In genomic region chr3:160330111-160330510, GRCh38 we compare ENCODE assay signal across 15 cellular contexts.
DNase-seq lines count a peak whose midpoint lies in the region; ATAC-seq and TF ChIP-seq lines count a peak whose summit lies in the region.
"Had no signal": no experiment of that assay in that cellular context is flagged by ENCODE, and none has a peak within 500 bp of the region (broad histone marks: within the 10 kb centered on the region; RNA-seq: fewer than 3 reads in every experiment).

No MANE protein-coding gene starts in this region.

- dilution Hi-C loops in mammary epithelial cell (cut with HindIII; ENCODE audit: low sequenced_read_pairs) = no loop called here

- H3K4me1 ChIP-seq in mammary epithelial cell (ENCODE audit: insufficient read depth, low read length) (peaks cover 11% of the 10 kb centered on the region), Peyer's patch (no peaks in the 10 kb centered on the region)

- TF ChIP-seq CTCF in MCF 10A (IDR thresholded peaks at IDR 0.05; ENCODE audit: unreplicated experiment) (no peak), mammary epithelial cell (conservative IDR thresholded peaks at IDR 0.05 in 1 of 2, IDR thresholded peaks at IDR 0.05 in 1 of 2; ENCODE audit: extremely low read depth in 1 of 2, insufficient read depth in 1 of 2, low read depth in 1 of 2, low read length in 2 of 2) (no peak), fibroblast of the aortic adventitia (IDR thresholded peaks at IDR 0.05; ENCODE audit: insufficient read depth, low read length) (no peak), Peyer's patch (IDR thresholded peaks at IDR 0.05) (no peak)

- no peaks in the 10 kb centered on the region for H3K27me3 Mint-ChIP-seq in MCF 10A (ENCODE audit: insufficient read depth, unreplicated experiment)
- no peaks in the 10 kb centered on the region for H3K27me3 Mint-ChIP-seq in activated CD4-positive, alpha-beta T cell treated with anti-CD3 and anti-CD28 coated beads for 36 hours

- no peak for ATAC-seq in activated CD4-positive, alpha-beta T cell treated with anti-CD3 and anti-CD28 coated beads for 36 hours
- ATAC-seq in HG03460 (IDR thresholded peaks at IDR 0.05; ENCODE audit: unreplicated experiment) = no peak
- no peak for ATAC-seq in GM21367 (IDR thresholded peaks at IDR 0.05; ENCODE audit: unreplicated experiment)
- ATAC-seq: CD8-positive, alpha-beta T cell had no signal

- H3K27ac ChIP-seq in mammary epithelial cell (ENCODE audit: insufficient read depth, low read depth, low read length) (no peak overlapping the region), Peyer's patch (no peak overlapping the region)

- WGBS in mammary epithelial cell (ENCODE audit: low coverage, missing lambda C conversion rate) = 21% methylated on average over 1 of the region's 1 CpG

- H3K4me1 Mint-ChIP-seq in MCF 10A (ENCODE audit: insufficient read depth, unreplicated experiment) = peaks cover 25% of the 10 kb centered on the region
- H3K4me1 Mint-ChIP-seq in activated CD4-positive, alpha-beta T cell treated with anti-CD3 and anti-CD28 coated beads for 36 hours = no peaks in the 10 kb centered on the region
- H3K4me1 Mint-ChIP-seq: CD14-positive monocyte had no signal

- intact Hi-C loops in MCF 10A (cut with micrococcal nuclease) = no loop called here
- intact Hi-C loops in mammary epithelial cell (cut with micrococcal nuclease) = no loop called here
- intact Hi-C loops in activated CD4-positive, alpha-beta T cell treated with anti-CD3 and anti-CD28 coated beads for 36 hours (cut with DNase I, micrococcal nuclease) = no loop called here

- no peak for TF ChIP-seq POLR2A in Peyer's patch (IDR thresholded peaks at IDR 0.05)

- POLR2A ChIA-PET in MCF 10A (lab: Yijun Ruan, JAX) = no interaction called here
- POLR2A ChIA-PET in activated CD4-positive, alpha-beta T cell treated with anti-CD3 and anti-CD28 coated beads for 36 hours (lab: Charles Lee) = no interaction called here

- H3K36me3 Mint-ChIP-seq in MCF 10A (ENCODE audit: insufficient read depth, unreplicated experiment) = no peaks in the 10 kb centered on the region
- peaks cover 11% of the 10 kb centered on the region for H3K36me3 Mint-ChIP-seq in activated CD4-positive, alpha-beta T cell treated with anti-CD3 and anti-CD28 coated beads for 36 hours (ENCODE audit: low read depth)
- H3K36me3 Mint-ChIP-seq: CD14-positive monocyte had no signal

- BruUV-seq in MCF 10A (replicated peaks; lab: Mats Ljungman, UMichigan) (no TSS peak), mammary epithelial cell (replicated peaks; lab: Mats Ljungman, UMichigan) (no TSS peak)

- H3K4me3 Mint-ChIP-seq in MCF 10A (ENCODE audit: unreplicated experiment) = no peak overlapping the region
- H3K4me3 Mint-ChIP-seq in activated CD4-positive, alpha-beta T cell treated with anti-CD3 and anti-CD28 coated beads for 36 hours = no peak overlapping the region
- H3K4me3 Mint-ChIP-seq: CD14-positive monocyte; CD8-positive, alpha-beta T cell had no signal

- H3K36me3 ChIP-seq in mammary epithelial cell (ENCODE audit: insufficient read depth, low read length) (no peaks in the 10 kb centered on the region), Peyer's patch (no peaks in the 10 kb centered on the region)

- DNase-seq in MCF 10A (ENCODE audit: unreplicated experiment) (no peak), mammary epithelial cell (no peak), NCI-H1105 treated with DMSO at 0.1 percent for 48 hours (lab: John Stamatoyannopoulos, UW) (peak; percentile 29), fibroblast of the aortic adventitia (ENCODE audit: low read depth) (peak; percentile 35), Peyer's patch (no peak)
- DNase-seq in activated CD4-positive, alpha-beta T cell treated with anti-CD3 and anti-CD28 coated beads for 36 hours = no peak
- DNase-seq: CD8-positive, alpha-beta T cell; COR-L47; DMS53; GF-D8; GM23248; H7 had no signal

- no peak overlapping the region for H3K4me3 ChIP-seq in mammary epithelial cell (replicated peaks in 1 of 3; ENCODE audit: insufficient read depth in 1 of 3, low read depth in 2 of 3, low read length in 3 of 3)
- no peak overlapping the region for H3K4me3 ChIP-seq in fibroblast of the aortic adventitia (ENCODE audit: low read depth, low read length)
- no peak overlapping the region for H3K4me3 ChIP-seq in Peyer's patch
- H3K4me3 ChIP-seq: GM23248 had no signal

- peak overlapping the region; percentile 94 for H3K27ac Mint-ChIP-seq in MCF 10A (ENCODE audit: low read depth, unreplicated experiment)
- H3K27ac Mint-ChIP-seq in activated CD4-positive, alpha-beta T cell treated with anti-CD3 and anti-CD28 coated beads for 36 hours = no peak overlapping the region
- H3K27ac Mint-ChIP-seq: CD14-positive monocyte; CD8-positive, alpha-beta T cell had no signal

- CTCF ChIA-PET in MCF 10A (lab: Yijun Ruan, JAX) (interaction anchor here (0.6 to 1.0 kb wide), 3 partner anchors 10 to 342 kb away, joined by 3 read pairs; partner anchors contain the start of gene IL12A), mammary epithelial cell (lab: Charles Lee; ENCODE audit: low non-redundant PET) (no interaction called here)
- CTCF ChIA-PET in activated CD4-positive, alpha-beta T cell treated with anti-CD3 and anti-CD28 coated beads for 36 hours (lab: Charles Lee) = no interaction called here

- H3K9me3 ChIP-seq in mammary epithelial cell (replicated peaks; ENCODE audit: insufficient read depth, low read length) (no peaks in the 10 kb centered on the region), Peyer's patch (no peaks in the 10 kb centered on the region)

- in situ Hi-C loops in mammary epithelial cell (cut with MboI; ENCODE audit: low sequenced_read_pairs in 2 of 2) = no loop called here

- no peaks in the 10 kb centered on the region for H3K9me3 Mint-ChIP-seq in MCF 10A (ENCODE audit: unreplicated experiment)
- peaks cover 4% of the 10 kb centered on the region for H3K9me3 Mint-ChIP-seq in activated CD4-positive, alpha-beta T cell treated with anti-CD3 and anti-CD28 coated beads for 36 hours (ENCODE audit: low read depth)

- no peak overlapping the region for H2AFZ ChIP-seq in mammary epithelial cell (ENCODE audit: low read depth, low read length)

- H4K20me1 ChIP-seq in mammary epithelial cell (ENCODE audit: insufficient read depth, low read length) = no peaks in the 10 kb centered on the region

- H3K9ac ChIP-seq in mammary epithelial cell (ENCODE audit: insufficient read depth, low read length) = no peak overlapping the region

- H3K79me2 ChIP-seq in mammary epithelial cell (ENCODE audit: insufficient read depth, low read length) = no peaks in the 10 kb centered on the region

- no peak overlapping the region for H3K4me2 ChIP-seq in mammary epithelial cell (ENCODE audit: insufficient read depth, low read depth, low read length)

- no peaks in the 10 kb centered on the region for H3K27me3 ChIP-seq in mammary epithelial cell (ENCODE audit: insufficient read depth, low read length)
- no peaks in the 10 kb centered on the region for H3K27me3 ChIP-seq in Peyer's patch

Comparison
In these comparisons a context has a peak if more than half of its experiments do, and no peak if none do; other contexts are left out.
1. DNase-seq: peak in NCI-H1105 treated with DMSO at 0.1 percent for 48 hours (single experiment) and fibroblast of the aortic adventitia (single experiment); none in MCF 10A (single experiment), mammary epithelial cell (single experiment), activated CD4-positive, alpha-beta T cell treated with anti-CD3 and anti-CD28 coated beads for 36 hours (single experiment) and Peyer's patch (0 of 3).